Comparison of ENCODE assay signal across 1 cellular context in genomic region chr2:26706616-26707473, GRCh38.
TF ChIP-seq lines count a peak whose summit lies in the region.

No MANE protein-coding gene starts in this region.

TF ChIP-seq in GM23338, 12 proteins besides CTCF, POLR2A, EP300 and RAD21 (continued from another document):
- TF ChIP-seq REST (IDR thresholded peaks at IDR 0.05; ENCODE audit: unreplicated experiment) (no peak), ZNF114 (CRISPR knock-in tag; IDR thresholded peaks at IDR 0.05) (no peak), EZH2phosphoT487 (IDR thresholded peaks at IDR 0.05; ENCODE audit: unreplicated experiment) (no peak), NANOG (IDR thresholded peaks at IDR 0.05; ENCODE audit: borderline replicate concordance) (no peak), ZNF462 (CRISPR knock-in tag; IDR thresholded peaks at IDR 0.05) (no peak), ZNF331 (CRISPR knock-in tag; IDR thresholded peaks at IDR 0.05; ENCODE audit: low read depth) (no peak), POLR2AphosphoS5 (IDR thresholded peaks at IDR 0.05; ENCODE audit: low read depth) (no peak), JUNB (IDR thresholded peaks at IDR 0.05; ENCODE audit: unreplicated experiment) (no peak)
